ENCODE assay signal across 1 cellular context in the genomic region with DNA sequence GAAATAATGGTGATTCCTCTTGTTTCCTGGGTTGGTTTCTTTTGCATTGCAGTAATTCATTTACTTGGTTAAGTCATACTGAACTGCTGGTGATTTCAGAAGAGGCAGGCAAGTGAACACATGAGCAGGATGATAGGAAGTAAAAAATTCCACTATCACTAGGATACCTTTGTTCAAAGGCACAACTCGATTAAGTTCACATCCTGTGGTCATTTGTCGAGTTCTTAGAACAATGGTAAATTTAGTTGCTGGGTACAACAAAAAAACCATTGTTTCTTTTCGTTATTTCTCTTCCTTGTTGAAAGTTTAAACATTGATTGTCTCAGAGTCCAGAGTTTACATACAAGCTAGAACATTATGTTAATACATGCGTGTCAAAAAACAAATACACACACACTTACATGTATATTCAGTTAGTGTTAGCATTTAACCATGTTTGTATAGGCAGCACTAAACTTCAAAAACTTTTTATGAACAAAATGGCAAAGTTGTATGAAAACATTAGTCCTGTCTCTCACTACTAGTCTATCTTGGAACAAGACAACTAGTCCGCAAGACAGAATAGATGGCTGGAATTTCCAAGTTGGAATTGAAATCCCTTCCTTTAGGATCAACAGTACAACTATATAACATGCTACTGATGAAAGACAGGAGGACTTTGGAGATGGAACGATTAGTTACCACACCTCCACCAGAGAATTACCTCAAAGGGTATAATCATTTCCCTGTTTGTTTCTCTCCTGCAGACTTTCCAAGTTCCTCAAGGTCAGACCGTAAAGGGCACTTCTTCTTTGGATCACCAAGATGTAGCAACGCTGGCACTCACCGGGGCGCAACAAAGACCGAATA.
TF ChIP-seq lines count a peak whose summit lies in the region.

No MANE protein-coding gene starts in this region.

TF ChIP-seq in HepG2, 621 proteins besides CTCF, POLR2A, EP300 and RAD21 (continued from another document and continues in another):
- peak; percentile 92 for TF ChIP-seq HOMEZ (CRISPR knock-in tag; IDR thresholded peaks at IDR 0.05; ENCODE audit: low read depth)
- TF ChIP-seq ZNF614 (CRISPR knock-in tag; IDR thresholded peaks at IDR 0.05; ENCODE audit: borderline replicate concordance) = 0 out of 2 replicates have a peak, but pooled peaks have one; percentile 44
- peak; percentile 57; the same call in 1 of the 2 replicates for TF ChIP-seq TARDBP (CRISPR knock-in tag; IDR thresholded peaks at IDR 0.05)
- no peak for TF ChIP-seq REST (IDR thresholded peaks at IDR 0.05; ENCODE audit: borderline replicate concordance in 1 of 2, low read depth in 1 of 2, low read length in 2 of 2)
- no peak for TF ChIP-seq PRDM15 (CRISPR knock-in tag; IDR thresholded peaks at IDR 0.05)
- TF ChIP-seq FOXA1 (IDR thresholded peaks at IDR 0.05) = peak; percentile 80
- peak; percentile 64 for TF ChIP-seq FOXA1 (CRISPR knock-in tag; IDR thresholded peaks at IDR 0.05)
- TF ChIP-seq ZNF766 (CRISPR knock-in tag; IDR thresholded peaks at IDR 0.05; ENCODE audit: borderline replicate concordance) = no peak
- TF ChIP-seq FOXK2 (IDR thresholded peaks at IDR 0.05) = peak; percentile 66
- TF ChIP-seq CHD4 (IDR thresholded peaks at IDR 0.05; ENCODE audit: borderline replicate concordance, low read length) = peak; percentile 42; the same call in 1 of the 2 replicates
- TF ChIP-seq ZNF317 (CRISPR knock-in tag; IDR thresholded peaks at IDR 0.05) = 0 out of 2 replicates have a peak, but pooled peaks have one; percentile 57
- peak; percentile 34; the same call in 1 of the 2 replicates for TF ChIP-seq ZKSCAN8 (CRISPR knock-in tag; IDR thresholded peaks at IDR 0.05; ENCODE audit: borderline replicate concordance)
- TF ChIP-seq GATAD2A (CRISPR knock-in tag; IDR thresholded peaks at IDR 0.05) = peak; percentile 76
- TF ChIP-seq CBFB (CRISPR knock-in tag; IDR thresholded peaks at IDR 0.05) = 0 out of 2 replicates have a peak, but pooled peaks have one; percentile 44
- no peak for TF ChIP-seq TEAD2 (CRISPR knock-in tag; IDR thresholded peaks at IDR 0.05)
- TF ChIP-seq RFX1 (IDR thresholded peaks at IDR 0.05) = peak; percentile 63
- TF ChIP-seq IKZF5 (CRISPR knock-in tag; IDR thresholded peaks at IDR 0.05) = peak; percentile 28; the same call in 1 of the 2 replicates
- peak; percentile 81 for TF ChIP-seq RXRB (CRISPR knock-in tag; IDR thresholded peaks at IDR 0.05; ENCODE audit: borderline replicate concordance)
- peak; percentile 63; the same call in 1 of the 2 replicates for TF ChIP-seq EHMT2 (IDR thresholded peaks at IDR 0.05; ENCODE audit: borderline replicate concordance, low read depth, low read length)
- peak; percentile 45; the same call in 1 of the 2 replicates for TF ChIP-seq HMG20A (CRISPR knock-in tag; IDR thresholded peaks at IDR 0.05; ENCODE audit: borderline replicate concordance)
- TF ChIP-seq SRSF1 (optimal IDR thresholded peaks at IDR 0.05; ENCODE audit: low read depth, low read length) = no peak
- TF ChIP-seq TBX3 (IDR thresholded peaks at IDR 0.05; ENCODE audit: borderline replicate concordance) = peak; percentile 83
- peak; percentile 62; the same call in 1 of the 2 replicates for TF ChIP-seq CEBPB (IDR thresholded peaks at IDR 0.05; ENCODE audit: borderline replicate concordance, low read depth, low read length)
- TF ChIP-seq ZNF430 (CRISPR knock-in tag; IDR thresholded peaks at IDR 0.05) = no peak
- TF ChIP-seq GATAD1 (CRISPR knock-in tag; IDR thresholded peaks at IDR 0.05) = 0 out of 2 replicates have a peak, but pooled peaks have one; percentile 23
- peak; percentile 75; the same call in 1 of the 2 replicates for TF ChIP-seq ZBTB34 (CRISPR knock-in tag; IDR thresholded peaks at IDR 0.05)
- TF ChIP-seq BCL6 (CRISPR knock-in tag; IDR thresholded peaks at IDR 0.05) = peak; percentile 69
- TF ChIP-seq, protein P1, sequence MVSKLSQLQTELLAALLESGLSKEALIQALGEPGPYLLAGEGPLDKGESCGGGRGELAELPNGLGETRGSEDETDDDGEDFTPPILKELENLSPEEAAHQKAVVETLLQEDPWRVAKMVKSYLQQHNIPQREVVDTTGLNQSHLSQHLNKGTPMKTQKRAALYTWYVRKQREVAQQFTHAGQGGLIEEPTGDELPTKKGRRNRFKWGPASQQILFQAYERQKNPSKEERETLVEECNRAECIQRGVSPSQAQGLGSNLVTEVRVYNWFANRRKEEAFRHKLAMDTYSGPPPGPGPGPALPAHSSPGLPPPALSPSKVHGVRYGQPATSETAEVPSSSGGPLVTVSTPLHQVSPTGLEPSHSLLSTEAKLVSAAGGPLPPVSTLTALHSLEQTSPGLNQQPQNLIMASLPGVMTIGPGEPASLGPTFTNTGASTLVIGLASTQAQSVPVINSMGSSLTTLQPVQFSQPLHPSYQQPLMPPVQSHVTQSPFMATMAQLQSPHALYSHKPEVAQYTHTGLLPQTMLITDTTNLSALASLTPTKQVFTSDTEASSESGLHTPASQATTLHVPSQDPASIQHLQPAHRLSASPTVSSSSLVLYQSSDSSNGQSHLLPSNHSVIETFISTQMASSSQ (IDR thresholded peaks at IDR 0.05; ENCODE audit: low read depth) = no peak; the same call in 1 of the 2 replicates
- TF ChIP-seq, protein P1 (CRISPR knock-in tag; IDR thresholded peaks at IDR 0.05; ENCODE audit: borderline replicate concordance) = peak; percentile 69; the same call in 1 of the 2 replicates
- TF ChIP-seq HMGXB4 (CRISPR knock-in tag; IDR thresholded peaks at IDR 0.05; ENCODE audit: borderline replicate concordance in 1 of 2, low read depth in 1 of 2) = peak in 1 of 2 experiments; percentile 29; a peak in 1 of 4 replicates
- TF ChIP-seq NR2F2 (IDR thresholded peaks at IDR 0.05; ENCODE audit: borderline replicate concordance, low read depth) = 0 out of 2 replicates have a peak, but pooled peaks have one; percentile 43
- TF ChIP-seq NR2C2 (CRISPR knock-in tag; IDR thresholded peaks at IDR 0.05; ENCODE audit: borderline replicate concordance) = peak; percentile 38; the same call in 1 of the 2 replicates
- no peak for TF ChIP-seq ZNF484 (CRISPR knock-in tag; IDR thresholded peaks at IDR 0.05; ENCODE audit: borderline replicate concordance, low read depth)
